In the genomic region with DNA sequence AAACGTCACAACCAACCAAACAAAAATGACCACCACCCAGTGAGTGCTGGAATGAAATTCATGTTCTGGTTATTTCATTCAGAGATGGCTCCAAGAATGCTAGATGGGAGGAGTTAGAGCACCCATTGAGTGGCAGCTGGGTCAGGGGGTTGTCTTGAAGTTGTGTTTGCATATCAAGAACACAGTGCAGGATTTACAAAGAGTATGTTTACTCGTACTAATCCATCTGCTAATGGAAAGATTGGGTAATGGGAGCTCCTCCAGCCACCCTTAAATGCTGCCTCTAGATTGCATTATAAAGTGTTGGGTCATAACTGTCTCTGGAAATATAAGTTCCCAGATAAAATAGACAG, we compare ENCODE assay signal across 2 cellular contexts.
TF ChIP-seq lines count a peak whose summit lies in the region.

No MANE protein-coding gene starts in this region.

TF ChIP-seq in A549, 52 proteins besides CTCF, POLR2A, EP300 and RAD21 (continued from another document):
- TF ChIP-seq PBX3 (IDR thresholded peaks at IDR 0.05) (no peak), HOXB13 (CRISPR knock-in tag; IDR thresholded peaks at IDR 0.05; ENCODE audit: low read depth) (no peak), MYC (IDR thresholded peaks at IDR 0.05; ENCODE audit: borderline replicate concordance, low read length) (no peak), PHF8 (IDR thresholded peaks at IDR 0.05; ENCODE audit: borderline replicate concordance, low read depth) (no peak), HDAC2 (IDR thresholded peaks at IDR 0.05) (no peak), EHF (CRISPR knock-in tag; IDR thresholded peaks at IDR 0.05) (no peak), ATOH8 (CRISPR knock-in tag; IDR thresholded peaks at IDR 0.05; ENCODE audit: low read depth) (no peak)

TF ChIP-seq in HEK293T, 16 proteins besides CTCF, POLR2A, EP300 and RAD21 (continued from another document):
- no peak for TF ChIP-seq NFRKB (IDR thresholded peaks at IDR 0.05)
